12 cellular contexts compared by ENCODE assay signal in the genomic region with DNA sequence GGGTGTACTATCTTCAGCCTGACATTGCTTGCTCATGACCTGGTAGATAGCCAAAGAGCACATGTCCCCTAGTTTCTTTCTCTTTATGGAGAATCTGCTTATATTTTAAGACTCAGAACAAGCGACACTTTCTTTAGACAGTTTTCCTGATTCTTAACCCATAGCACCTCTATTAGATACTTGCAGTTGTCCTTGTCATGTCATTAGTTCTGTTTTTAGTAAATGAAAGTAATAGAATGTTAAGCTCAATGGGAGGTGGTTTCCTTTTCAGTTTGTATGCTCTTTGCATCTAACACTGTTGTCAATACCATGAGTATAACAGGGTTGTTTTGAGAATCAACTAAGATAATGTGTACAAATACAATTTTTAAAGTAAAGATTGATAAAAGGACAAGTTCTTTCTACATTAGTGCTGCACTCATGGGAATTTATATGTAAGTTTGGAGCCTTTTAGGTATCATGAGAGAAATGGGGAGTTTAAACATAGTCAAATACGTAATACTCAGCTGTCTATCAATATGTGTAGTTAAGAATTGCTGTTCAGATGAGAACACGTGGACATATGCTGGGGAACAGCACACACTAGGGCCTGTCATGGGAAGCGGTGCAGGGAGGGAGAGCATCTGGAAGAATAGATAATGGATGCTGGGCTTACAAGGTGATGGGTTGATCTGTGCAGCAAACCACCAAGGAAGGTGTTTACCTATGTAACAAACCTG.
A peak's percentile ranks its signal among the peaks of the same experiment; 100 is the strongest.
DNase-seq lines count a peak whose midpoint lies in the region; ATAC-seq and TF ChIP-seq lines count a peak whose summit lies in the region.
"Had no signal": no experiment of that assay in that cellular context is flagged by ENCODE, and none has a peak within 500 bp of the region (broad histone marks: within the 10 kb centered on the region; RNA-seq: fewer than 3 reads in every experiment).

No MANE protein-coding gene starts in this region.

- no peak for TF ChIP-seq CTCF in MM.1S (IDR thresholded peaks at IDR 0.05; ENCODE audit: low read length)

- peak overlapping the region; percentile 66 for H3K4me2 ChIP-seq in MM.1S (ENCODE audit: low read depth, low read length)

- peak overlapping the region; percentile 54; the same call in 1 of the 2 replicates for H3K27ac ChIP-seq in MM.1S (ENCODE audit: low read length)

- DNase-seq in MM.1S = peak; percentile 40
- no peak for DNase-seq in NCI-H2196 treated with DMSO at 0.1 percent for 48 hours (lab: John Stamatoyannopoulos, UW; ENCODE audit: unreplicated experiment)
- DNase-seq in activated T-cell treated with anti-CD3 and anti-CD28 coated beads, Interleukin-2, amount 50 U/mL, for 1 hour = no peak
- no peak for DNase-seq in amygdala (lab: John Stamatoyannopoulos, UW)
- no peak for DNase-seq in NOMO-1 (lab: John Stamatoyannopoulos, UW; ENCODE audit: unreplicated experiment in 2 of 2)
- DNase-seq: activated CD8-positive, alpha-beta T cell treated with anti-CD3 and anti-CD28 coated beads for 36 hours; activated naive CD8-positive, alpha-beta T cell treated with anti-CD3 and anti-CD28 coated beads for 36 hours; Caco-2; NCI-H2081 had no signal

- no peaks in the 10 kb centered on the region for H3K36me3 ChIP-seq in MM.1S (replicated peaks; ENCODE audit: insufficient read depth, low read length)

- no peak overlapping the region; the same call in 1 of the 2 replicates for H3K4me3 ChIP-seq in MM.1S (ENCODE audit: low read length)

- H3F3A ChIP-seq in MM.1S (ENCODE audit: insufficient read depth, low read length) = no peaks in the 10 kb centered on the region; the same call in 1 of the 2 replicates

- no peaks in the 10 kb centered on the region for H3K79me2 ChIP-seq in MM.1S (ENCODE audit: low read length)

- H3K27me3 ChIP-seq in MM.1S (replicated peaks; ENCODE audit: insufficient read depth, low read length) = no peaks in the 10 kb centered on the region

- no peaks in the 10 kb centered on the region for H4K20me1 ChIP-seq in MM.1S (ENCODE audit: insufficient read depth, low read length)

- H3K4me1 ChIP-seq in MM.1S (ENCODE audit: low read length) = peaks cover 5% of the 10 kb centered on the region; the same call in 1 of the 2 replicates
- H3K4me1 ChIP-seq: Caco-2 had no signal

- ATAC-seq in GM18870 (IDR thresholded peaks at IDR 0.05; ENCODE audit: unreplicated experiment) (peak; percentile 99), GM21515 (IDR thresholded peaks at IDR 0.05; ENCODE audit: unreplicated experiment) (peak; percentile 99), HG03039 (IDR thresholded peaks at IDR 0.05; ENCODE audit: unreplicated experiment) (peak; percentile 100)
- ATAC-seq: activated CD8-positive, alpha-beta T cell treated with anti-CD3 and anti-CD28 coated beads for 36 hours had no signal

- H3K9me3 ChIP-seq in MM.1S (replicated peaks; ENCODE audit: insufficient read depth, low read length) = no peaks in the 10 kb centered on the region
- H3K9me3 ChIP-seq: Caco-2 had no signal

- 0 out of 2 replicates have a peak overlapping the region, but pooled peaks have one; percentile 1 for H3K9ac ChIP-seq in MM.1S (ENCODE audit: low read length)

- no peaks in the 10 kb centered on the region for H3K9me2 ChIP-seq in MM.1S (replicated peaks; ENCODE audit: insufficient read depth, low read length)

- H2AFZ ChIP-seq in MM.1S (ENCODE audit: low read length) = peak overlapping the region; percentile 45; the same call in 1 of the 2 replicates
